ENCODE assay signal across 8 cellular contexts in genomic region chr5:14190194-14191164, GRCh38. TPM values are rescaled to one million over a fixed set of nuclear protein-coding genes. Genes with fewer than 3 reads are reported as not detected.
DNase-seq lines count a peak whose midpoint lies in the region; ATAC-seq and TF ChIP-seq lines count a peak whose summit lies in the region.

No MANE protein-coding gene starts in this region.

- H3K4me2 ChIP-seq in skeletal muscle satellite cell (ENCODE audit: low read length) = peak overlapping the region; percentile 77

- no peak overlapping the region for H3K4me3 Mint-ChIP-seq in activated CD4-positive, alpha-beta T cell treated with anti-CD3 and anti-CD28 coated beads, Interleukin-2, amount 10 ng/mL, durations not matched to agents 7 days and 5 days

- peaks cover 15% of the 10 kb centered on the region for H3K27me3 Mint-ChIP-seq in activated CD4-positive, alpha-beta T cell treated with anti-CD3 and anti-CD28 coated beads, Interleukin-2, amount 10 ng/mL, durations not matched to agents 7 days and 5 days

- DNase-seq in HEK293T (ENCODE audit: extremely low spot score) (no peak), glomerular visceral epithelial cell (ENCODE audit: extremely low spot score) (peak; percentile 96)
- no peak for DNase-seq in activated CD4-positive, alpha-beta T cell treated with anti-CD3 and anti-CD28 coated beads, Interleukin-2, amount 50 U/mL, for 48 hours
- no peak for DNase-seq in activated CD4-positive, alpha-beta T cell treated with anti-CD3 and anti-CD28 coated beads, Interleukin-2, amount 10 ng/mL, durations not matched to agents 7 days and 5 days

- no peaks in the 10 kb centered on the region for H3K9me3 ChIP-seq in skeletal muscle satellite cell (replicated peaks; ENCODE audit: low read length)

- H3K27ac Mint-ChIP-seq in activated CD4-positive, alpha-beta T cell treated with anti-CD3 and anti-CD28 coated beads, Interleukin-2, amount 10 ng/mL, durations not matched to agents 7 days and 5 days = no peak overlapping the region

- ATAC-seq in SK-N-SH treated with all-trans-retinoic acid at 6 μM for 48 hours = peak; percentile 91
- no peak for ATAC-seq in GM19023 (IDR thresholded peaks at IDR 0.05; ENCODE audit: unreplicated experiment)
- ATAC-seq in GM19397 (IDR thresholded peaks at IDR 0.05; ENCODE audit: unreplicated experiment) = no peak

- H3K9ac ChIP-seq in skeletal muscle satellite cell (ENCODE audit: low read depth, low read length) = peak overlapping the region; percentile 82

- no peaks in the 10 kb centered on the region for H3K27me3 ChIP-seq in skeletal muscle satellite cell (ENCODE audit: control insufficient read depth, insufficient read depth, low read length)

- no peaks in the 10 kb centered on the region for H3K9me3 Mint-ChIP-seq in activated CD4-positive, alpha-beta T cell treated with anti-CD3 and anti-CD28 coated beads, Interleukin-2, amount 10 ng/mL, durations not matched to agents 7 days and 5 days

- CTCF ChIA-PET in HEK293T (lab: Yijun Ruan, JAX) = interaction anchor here (0.8 to 1.4 kb wide), 2 partner anchors 45 to 48 kb away, joined by 3 to 4 read pairs; partner anchors contain the start of gene TRIO
- CTCF ChIA-PET in activated CD4-positive, alpha-beta T cell treated with anti-CD3 and anti-CD28 coated beads, Interleukin-2, amount 10 ng/mL, durations not matched to agents 7 days and 5 days (lab: Charles Lee) = no interaction called here

- H3K36me3 ChIP-seq in skeletal muscle satellite cell (ENCODE audit: insufficient read depth, low read length) = peaks cover 5% of the 10 kb centered on the region

- H3K36me3 Mint-ChIP-seq in activated CD4-positive, alpha-beta T cell treated with anti-CD3 and anti-CD28 coated beads, Interleukin-2, amount 10 ng/mL, durations not matched to agents 7 days and 5 days (ENCODE audit: low read depth) = no peaks in the 10 kb centered on the region

- POLR2A ChIA-PET in HEK293T (lab: Yijun Ruan, JAX) = interaction anchor here (1.2 kb wide), 2 partner anchors 11 to 34 kb away, joined by 3 read pairs; no protein-coding TSS in a partner anchor
- POLR2A ChIA-PET in activated CD4-positive, alpha-beta T cell treated with anti-CD3 and anti-CD28 coated beads, Interleukin-2, amount 10 ng/mL, durations not matched to agents 7 days and 5 days (lab: Charles Lee) = no interaction called here

- peak overlapping the region; percentile 50 for H3K4me3 ChIP-seq in skeletal muscle satellite cell (ENCODE audit: low read length)

- H3K4me1 Mint-ChIP-seq in activated CD4-positive, alpha-beta T cell treated with anti-CD3 and anti-CD28 coated beads, Interleukin-2, amount 10 ng/mL, durations not matched to agents 7 days and 5 days = no peaks in the 10 kb centered on the region

- peaks cover 87% of the 10 kb centered on the region for H3K4me1 ChIP-seq in skeletal muscle satellite cell (ENCODE audit: control insufficient read depth, insufficient read depth, low read length)

TF ChIP-seq in HEK293T, 16 proteins besides CTCF, POLR2A, EP300 and RAD21:
- no peak for TF ChIP-seq LEF1 (IDR thresholded peaks at IDR 0.05; ENCODE audit: borderline replicate concordance)
- no peak for TF ChIP-seq BHLHE40 (IDR thresholded peaks at IDR 0.05; ENCODE audit: borderline replicate concordance)
- no peak for TF ChIP-seq CTBP1 (IDR thresholded peaks at IDR 0.05; ENCODE audit: borderline replicate concordance)
- TF ChIP-seq HDGF (IDR thresholded peaks at IDR 0.05; ENCODE audit: borderline replicate concordance) = no peak
- TF ChIP-seq ELF4 (IDR thresholded peaks at IDR 0.05) = no peak
- TF ChIP-seq TARDBP (IDR thresholded peaks at IDR 0.05) = no peak
- no peak for TF ChIP-seq SUZ12 (IDR thresholded peaks at IDR 0.05)
- TF ChIP-seq FOXK2 (IDR thresholded peaks at IDR 0.05) = no peak
- TF ChIP-seq, protein P1, sequence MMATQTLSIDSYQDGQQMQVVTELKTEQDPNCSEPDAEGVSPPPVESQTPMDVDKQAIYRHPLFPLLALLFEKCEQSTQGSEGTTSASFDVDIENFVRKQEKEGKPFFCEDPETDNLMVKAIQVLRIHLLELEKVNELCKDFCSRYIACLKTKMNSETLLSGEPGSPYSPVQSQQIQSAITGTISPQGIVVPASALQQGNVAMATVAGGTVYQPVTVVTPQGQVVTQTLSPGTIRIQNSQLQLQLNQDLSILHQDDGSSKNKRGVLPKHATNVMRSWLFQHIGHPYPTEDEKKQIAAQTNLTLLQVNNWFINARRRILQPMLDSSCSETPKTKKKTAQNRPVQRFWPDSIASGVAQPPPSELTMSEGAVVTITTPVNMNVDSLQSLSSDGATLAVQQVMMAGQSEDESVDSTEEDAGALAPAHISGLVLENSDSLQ (IDR thresholded peaks at IDR 0.05) = peak; percentile 50

TF ChIP-seq in SK-N-SH treated with all-trans-retinoic acid at 6 μM for 48 hours, 23 proteins besides CTCF, POLR2A, EP300 and RAD21:
- peak; percentile 61; the same call in 1 of the 2 replicates for TF ChIP-seq ISL1 (CRISPR knock-in tag; IDR thresholded peaks at IDR 0.05)
- TF ChIP-seq ZNF565 (CRISPR knock-in tag; conservative IDR thresholded peaks at IDR 0.05; ENCODE audit: low read depth) = no peak
- TF ChIP-seq TOX (CRISPR knock-in tag; IDR thresholded peaks at IDR 0.05; ENCODE audit: borderline replicate concordance) = no peak; the same call in 1 of the 2 replicates
TF ChIP-seq in SK-N-SH treated with all-trans-retinoic acid at 6 μM for 48 hours: peak in this region for 1.

RNA-seq across cellular contexts. Expression of gene TRIO, which starts 47.3 kb away (rescaled TPM):
- 692 and 744 TPM in 2 replicates for total RNA-seq in skeletal muscle satellite cell (2012; rRNA removed)
- 1 to 10 TPM; 3.7 to 4.2 TPM for total RNA-seq in activated CD4-positive, alpha-beta T cell treated with anti-CD3 and anti-CD28 coated beads, Interleukin-2, amount 10 ng/mL, durations not matched to agents 7 days and 5 days
